ENCODE assay signal across 9 cellular contexts in genomic region chr1:198776602-198777029, GRCh38.
DNase-seq lines count a peak whose midpoint lies in the region; ATAC-seq and FAIRE-seq lines count a peak whose summit lies in the region.
"Had no signal": no experiment of that assay in that cellular context is flagged by ENCODE, and none has a peak within 500 bp of the region (broad histone marks: within the 10 kb centered on the region; RNA-seq: fewer than 3 reads in every experiment).

No MANE protein-coding gene starts in this region.

- no peaks in the 10 kb centered on the region for H3K4me1 Mint-ChIP-seq in stimulated activated memory B cell treated with anti-CD40 and anti-IgM and Interleukin-4, amounts not matched to agents 10 μg/mL and 1 μg/mL and 100 μg/mL, for 72 hours

- FAIRE-seq in RCC 7860 (lab: Jason Lieb, UNC), result peak; percentile 92

- H3K27ac Mint-ChIP-seq in stimulated activated memory B cell treated with anti-CD40 and anti-IgM and Interleukin-4, amounts not matched to agents 10 μg/mL and 1 μg/mL and 100 μg/mL, for 72 hours, result no peak overlapping the region
- H3K27ac Mint-ChIP-seq: activated naive CD8-positive, alpha-beta T cell had no signal

- H3K27me3 Mint-ChIP-seq in stimulated activated memory B cell treated with anti-CD40 and anti-IgM and Interleukin-4, amounts not matched to agents 10 μg/mL and 1 μg/mL and 100 μg/mL, for 72 hours, result no peaks in the 10 kb centered on the region
- H3K27me3 Mint-ChIP-seq: activated naive CD8-positive, alpha-beta T cell had no signal

- H3K36me3 Mint-ChIP-seq in stimulated activated memory B cell treated with anti-CD40 and anti-IgM and Interleukin-4, amounts not matched to agents 10 μg/mL and 1 μg/mL and 100 μg/mL, for 72 hours, result no peaks in the 10 kb centered on the region
- H3K36me3 Mint-ChIP-seq: activated naive CD8-positive, alpha-beta T cell had no signal

- no peak overlapping the region for H3K4me3 Mint-ChIP-seq in stimulated activated memory B cell treated with anti-CD40 and anti-IgM and Interleukin-4, amounts not matched to agents 10 μg/mL and 1 μg/mL and 100 μg/mL, for 72 hours
- H3K4me3 Mint-ChIP-seq: activated naive CD8-positive, alpha-beta T cell had no signal

- H3K9me3 Mint-ChIP-seq in stimulated activated memory B cell treated with anti-CD40 and anti-IgM and Interleukin-4, amounts not matched to agents 10 μg/mL and 1 μg/mL and 100 μg/mL, for 72 hours, result no peaks in the 10 kb centered on the region

- no peak for ATAC-seq in stimulated activated memory B cell treated with anti-CD40 and anti-IgM and Interleukin-4, amounts not matched to agents 10 μg/mL and 1 μg/mL and 100 μg/mL, for 72 hours

- DNase-seq in GM04504 (ENCODE audit: low read depth) (peak; percentile 93), RCC 7860 (ENCODE audit: low spot score) (peak; percentile 94), fibroblast of peridontal ligament (ENCODE audit: extremely low read depth) (peak; percentile 67), pons (ENCODE audit: low spot score) (peak; percentile 90), SHP77 (lab: John Stamatoyannopoulos, UW) (no peak), NCI-H2196 treated with DMSO at 0.1 percent for 48 hours (lab: John Stamatoyannopoulos, UW; ENCODE audit: unreplicated experiment) (no peak)
- no peak for DNase-seq in stimulated activated CD4-positive, alpha-beta T cell treated with anti-CD3 and anti-CD28 coated beads, Interleukin-4, amount 100 ng/mL, for 24 hours

Comparison
In these comparisons a context has a peak if more than half of its experiments do, and no peak if none do; other contexts are left out.
1. DNase-seq: peak in GM04504 (single experiment), RCC 7860 (single experiment), fibroblast of peridontal ligament (single experiment) and pons (single experiment); none in SHP77 (0 of 2), NCI-H2196 treated with DMSO at 0.1 percent for 48 hours (single experiment) and stimulated activated CD4-positive, alpha-beta T cell treated with anti-CD3 and anti-CD28 coated beads, Interleukin-4, amount 100 ng/mL, for 24 hours (single experiment).